8 cellular contexts compared by ENCODE assay signal in the genomic region with DNA sequence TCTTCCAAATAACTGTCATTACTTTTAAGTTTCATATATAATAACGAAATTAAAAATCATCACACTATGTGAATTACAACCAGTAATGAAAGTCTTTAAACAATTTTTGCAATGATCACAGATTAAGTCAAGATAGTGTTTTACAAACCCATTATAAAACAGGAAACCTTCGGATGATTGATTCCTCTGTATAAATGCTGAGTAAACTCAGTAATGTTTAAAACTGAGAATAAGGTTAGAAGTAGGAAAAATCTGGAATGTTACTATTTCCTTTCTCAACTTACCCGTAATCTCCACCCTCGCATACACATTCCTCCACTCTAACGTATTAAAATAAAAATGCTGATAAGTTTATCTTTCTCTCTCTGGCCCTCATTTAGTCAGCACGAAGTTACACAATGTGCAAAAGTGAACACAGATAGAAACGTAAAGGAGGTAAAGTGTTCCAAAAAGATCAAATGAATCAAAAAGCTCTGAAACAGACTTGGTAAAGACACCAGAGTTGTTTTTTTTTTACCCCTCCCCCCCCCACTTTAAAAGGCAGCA. TPM values are rescaled to one million over a fixed set of nuclear protein-coding genes. Genes with fewer than 3 reads are reported as not detected.
DNase-seq lines count a peak whose midpoint lies in the region; ATAC-seq, FAIRE-seq and TF ChIP-seq lines count a peak whose summit lies in the region.

No MANE protein-coding gene starts in this region.

- no peak for TF ChIP-seq RAD21 in K562 (CRISPR knock-in tag; conservative IDR thresholded peaks at IDR 0.05 in 1 of 2, IDR thresholded peaks at IDR 0.05 in 1 of 2)

- BruUV-seq in K562 (replicated peaks; lab: Mats Ljungman, UMichigan) = no TSS peak

- peaks cover 17% of the 10 kb centered on the region for H4K20me1 ChIP-seq in K562 (replicated peaks; ENCODE audit: control insufficient read depth, insufficient read depth, low read length)

- intact Hi-C loops in heart left ventricle (cut with DNase I) = loop anchor here in 6 of 10 donors (2.0 to 10.0 kb wide), 5 partner anchors 83 to 183 kb away; a partner anchor contains a TSS
- intact Hi-C loops in cardiac septum (cut with DNase I) = no loop called here
- intact Hi-C loops in K562 (cut with micrococcal nuclease) = no loop called here

- peak overlapping the region in 9 of 12 donors; percentile 90 to 98 (median 95) for H3K27ac ChIP-seq in heart left ventricle
- H3K27ac ChIP-seq in K562 (ENCODE audit: extremely low read depth, low read depth, low read length) = peak overlapping the region; percentile 97; the same call in 2 of the 3 replicates
- H3K27ac ChIP-seq in urinary bladder (ENCODE audit: low read depth) = no peak overlapping the region

- no peaks in the 10 kb centered on the region for H3K9me1 ChIP-seq in K562 (ENCODE audit: control insufficient read depth, insufficient read depth, low read length)

- in situ Hi-C loops in K562 (cut with MboI) = no loop called here

- POLR2A ChIA-PET in K562 (lab: Yijun Ruan, JAX) = interaction anchor here (0.9 to 3.2 kb wide), 4 partner anchors 11 to 24 kb away, joined by 3 to 18 read pairs (median 14); a partner anchor contains a TSS

- no peak overlapping the region for H2AFZ ChIP-seq in K562 (ENCODE audit: low read depth, low read length)

- no peak for TF ChIP-seq CTCF in heart left ventricle (IDR thresholded peaks at IDR 0.05)
- TF ChIP-seq CTCF in K562 (IDR thresholded peaks at IDR 0.05 in 2 of 3, conservative IDR thresholded peaks at IDR 0.05 in 1 of 3; ENCODE audit: insufficient read depth in 2 of 3, low read depth in 1 of 3, low read length in 3 of 3) = no peak

- FAIRE-seq in K562 (lab: Jason Lieb, UNC) = peak; percentile 32

- H3K4me3 ChIP-seq in heart left ventricle (peak overlapping the region in 11 of 12 donors; percentile 70 to 92 (median 88)), K562 (peak overlapping the region; percentile 85), urinary bladder (ENCODE audit: low read depth, low read length) (peak overlapping the region; percentile 74)

- WGBS in heart left ventricle, 4 donors = 5 to 8% (median 7%) methylated on average over 7 of the region's 7 CpGs
- 1% methylated on average over 7 of the region's 7 CpGs for WGBS in K562 (ENCODE audit: insufficient coverage, low coverage, missing lambda C conversion rate)
- 5% methylated on average over 7 of the region's 7 CpGs for WGBS in urinary bladder

- ATAC-seq in heart left ventricle (no peak), K562 (no peak), GM21723 (IDR thresholded peaks at IDR 0.05; ENCODE audit: unreplicated experiment) (no peak)

- DNase-seq in heart left ventricle = no peak
- no peak for DNase-seq in cardiac septum (ENCODE audit: low spot score)
- peak in 1 of 4 experiments; percentile 22 for DNase-seq in K562 (ENCODE audit: extremely low read depth in 1 of 4, low spot score in 3 of 4)
- peak; percentile 19 to 44 for DNase-seq in lung microvascular endothelial cell (ENCODE audit: low read depth in 2 of 2)
- no peak for DNase-seq in OCI-M2 (lab: John Stamatoyannopoulos, UW; ENCODE audit: unreplicated experiment)
- DNase-seq in NCI-H1417 treated with DMSO at 0.1 percent for 48 hours (lab: John Stamatoyannopoulos, UW) = no peak

- TF ChIP-seq POLR2A in heart left ventricle (IDR thresholded peaks at IDR 0.05) (no peak), K562 (conservative IDR thresholded peaks at IDR 0.05) (no peak)

- H3K9me3 ChIP-seq in heart left ventricle (no peaks in the 10 kb centered on the region), K562 (replicated peaks; ENCODE audit: control insufficient read depth, insufficient read depth, low read depth, low read length) (no peaks in the 10 kb centered on the region)

- H3K27me3 ChIP-seq in heart left ventricle (no peaks in the 10 kb centered on the region), K562 (ENCODE audit: control insufficient read depth in 2 of 2, insufficient read depth in 2 of 2, low read length in 2 of 2) (no peaks in the 10 kb centered on the region)

- peak overlapping the region; percentile 94 for H3K4me2 ChIP-seq in K562 (ENCODE audit: insufficient read depth, low read length)

- CTCF ChIA-PET in K562 (lab: Yijun Ruan, JAX; ENCODE audit: low intra/inter-chr PET ratio) = no interaction called here

- H3K36me3 ChIP-seq in heart left ventricle (peaks cover 0 to 35% (median 32%) of the 10 kb centered on the region in 9 donors), K562 (ENCODE audit: control insufficient read depth, insufficient read depth, low read length) (peaks cover 39% of the 10 kb centered on the region), urinary bladder (ENCODE audit: insufficient read depth) (no peaks in the 10 kb centered on the region)

- H3K9ac ChIP-seq in K562 (ENCODE audit: insufficient read depth in 1 of 2, low read depth in 2 of 2, low read length in 2 of 2) = peak overlapping the region in 1 of 2 experiments; percentile 96; a peak in 3 of 4 replicates

- TF ChIP-seq EP300 in K562 (IDR thresholded peaks at IDR 0.05; ENCODE audit: low read length) = peak; percentile 29; the same call in 1 of the 2 replicates

- H3K4me1 ChIP-seq in heart left ventricle = peaks cover 0 to 44% (median 28%) of the 10 kb centered on the region in 12 donors
- peaks cover 7 to 12% of the 10 kb centered on the region in 2 experiments; a peak in 3 of 5 replicates for H3K4me1 ChIP-seq in K562 (replicated peaks in 1 of 2; ENCODE audit: control insufficient read depth in 2 of 2, insufficient read depth in 2 of 2, low read length in 2 of 2)
- peaks cover 2% of the 10 kb centered on the region for H3K4me1 ChIP-seq in urinary bladder (ENCODE audit: insufficient read depth)

- peaks cover 84% of the 10 kb centered on the region for H3K79me2 ChIP-seq in K562 (ENCODE audit: control insufficient read depth, insufficient read depth, low read length)

RNA-seq across cellular contexts. Expression of a gene that starts 1.6 kb away (rescaled TPM):
- total RNA-seq in heart left ventricle (10 to 100 TPM; 15.6 to 27.3 (median 18.2) TPM), cardiac septum (19.9 TPM), K562 (2014; rRNA removed) (19.4 and 20.9 TPM in 2 replicates), K562 (2014; rRNA removed; fragmentation: Illumina TruSeq; extraction: Trizol) (21.5 and 21.7 TPM in 2 replicates), K562 (2015; rRNA removed; fragmentation: Illumina TruSeq; extraction: Trizol) (20.8 and 22.1 TPM in 2 replicates), K562 (2021) (30.4 and 35.8 TPM in 2 replicates), lung microvascular endothelial cell (9.4 and 14.3 TPM in 2 replicates), urinary bladder (109 TPM)
- polyA plus RNA-seq in heart left ventricle (10 to 100 TPM in 1 of 2 donors, 1 to 10 TPM in 1; 9.8 to 11.2 TPM), K562 (2011; rRNA removed) (80.5 and 89.5 TPM in 2 replicates), K562 (2014; fragmentation: Illumina TruSeq; extraction: Trizol) (43.5 and 74.9 TPM in 2 replicates), K562 (2014; fragmentation: Nextera tagmentation; extraction: Ambion mirVana) (10 to 100 TPM; 14.8 to 16.7 TPM), K562 (2014; rRNA removed) (57.6 and 63.2 TPM in 2 replicates), urinary bladder (16.9 TPM)
- total RNA-seq in K562 (2011; cell fraction: chromatin; rRNA removed; ENCODE audit: low replicate concordance) = 104 and 486 TPM in 2 replicates
- 44.4 and 56.6 TPM in 2 replicates for total RNA-seq in K562 (2011; cell fraction: nucleolus; rRNA removed)
- 103 and 125 TPM in 2 replicates for total RNA-seq in K562 (2011; cell fraction: nucleoplasm; rRNA removed)
- polyA plus RNA-seq in K562 (2011; cell fraction: cytosol; rRNA removed) = 11.3 and 34.8 TPM in 2 replicates
- 133 and 257 TPM in 2 replicates for polyA plus RNA-seq in K562 (2011; cell fraction: nucleus; rRNA removed)
- polyA plus RNA-seq in K562 (2012) = 18.2 and 37.0 TPM in 2 replicates
- 49.3 and 70.4 TPM in 2 replicates for polyA minus RNA-seq in K562 (2011; rRNA and poly(A)+ RNA removed)
- 16.2 and 21.0 TPM in 2 replicates for polyA minus RNA-seq in K562 (2011; cell fraction: cytosol; rRNA and poly(A)+ RNA removed)
- 82.8 and 167 TPM in 2 replicates for polyA minus RNA-seq in K562 (2011; cell fraction: nucleus; rRNA and poly(A)+ RNA removed)

RNA-seq across cellular contexts. Expression of a gene that starts 2.1 kb away (rescaled TPM):
- total RNA-seq in heart left ventricle (10 to 100 TPM in 1 of 9 donors, 1 to 10 TPM in 8; 2.2 to 13.1 (median 4.9) TPM), cardiac septum (7.8 TPM), K562 (2014; rRNA removed) (1.8 and 3.2 TPM in 2 replicates), K562 (2014; rRNA removed; fragmentation: Illumina TruSeq; extraction: Trizol) (6.4 and 8.1 TPM in 2 replicates), K562 (2015; rRNA removed; fragmentation: Illumina TruSeq; extraction: Trizol) (6.2 and 7.3 TPM in 2 replicates), K562 (2021) (4.0 and 5.7 TPM in 2 replicates), lung microvascular endothelial cell (1.3 and 2.4 TPM in 2 replicates), urinary bladder (15.9 TPM)
- polyA plus RNA-seq in heart left ventricle (1 to 10 TPM; 3.2 to 3.7 TPM), K562 (2011; rRNA removed) (7.3 and 8.0 TPM in 2 replicates), K562 (2014; fragmentation: Illumina TruSeq; extraction: Trizol) (6.0 and 6.8 TPM in 2 replicates), K562 (2014; fragmentation: Nextera tagmentation; extraction: Ambion mirVana) (10 to 100 TPM; 16.8 to 18.9 TPM), K562 (2014; rRNA removed) (5.6 and 8.4 TPM in 2 replicates), urinary bladder (3.1 TPM)
- 8.2 and 11.8 TPM in 2 replicates for total RNA-seq in K562 (2011; cell fraction: chromatin; rRNA removed; ENCODE audit: low replicate concordance)
- 5.0 TPM in 2 replicates for total RNA-seq in K562 (2011; cell fraction: nucleolus; rRNA removed)
- 9.3 and 13.7 TPM in 2 replicates for total RNA-seq in K562 (2011; cell fraction: nucleoplasm; rRNA removed)
- polyA plus RNA-seq in K562 (2011; cell fraction: cytosol; rRNA removed) = 0.83 and 2.1 TPM in 2 replicates
- polyA plus RNA-seq in K562 (2011; cell fraction: nucleus; rRNA removed) = 5.1 and 5.5 TPM in 2 replicates
- polyA plus RNA-seq in K562 (2012) = 3.6 and 4.9 TPM in 2 replicates
- polyA minus RNA-seq in K562 (2011; rRNA and poly(A)+ RNA removed) = 3.1 and 5.8 TPM in 2 replicates
- polyA minus RNA-seq in K562 (2011; cell fraction: cytosol; rRNA and poly(A)+ RNA removed) = 0.55 and 1.1 TPM in 2 replicates
- 6.7 and 14.9 TPM in 2 replicates for polyA minus RNA-seq in K562 (2011; cell fraction: nucleus; rRNA and poly(A)+ RNA removed)

RNA-seq across cellular contexts. Expression of a gene that starts 23.8 kb away (rescaled TPM):
- total RNA-seq in heart left ventricle (10 to 100 TPM; 15.5 to 39.5 (median 28.8) TPM), cardiac septum (24.1 TPM), K562 (2014; rRNA removed) (11.5 and 12.4 TPM in 2 replicates), K562 (2014; rRNA removed; fragmentation: Illumina TruSeq; extraction: Trizol) (17.2 and 20.6 TPM in 2 replicates), K562 (2015; rRNA removed; fragmentation: Illumina TruSeq; extraction: Trizol) (20.7 and 24.2 TPM in 2 replicates), K562 (2021) (14.1 and 15.7 TPM in 2 replicates), lung microvascular endothelial cell (34.4 and 44.6 TPM in 2 replicates), urinary bladder (42.0 TPM)
- polyA plus RNA-seq in heart left ventricle (10 to 100 TPM in 1 of 2 donors, 1 to 10 TPM in 1; 8.8 to 24.6 TPM), K562 (2011; rRNA removed) (15.8 and 20.7 TPM in 2 replicates), K562 (2014; fragmentation: Illumina TruSeq; extraction: Trizol) (8.2 and 8.8 TPM in 2 replicates), K562 (2014; fragmentation: Nextera tagmentation; extraction: Ambion mirVana) (10 to 100 TPM; 17.8 to 18.4 TPM), K562 (2014; rRNA removed) (10.5 and 15.5 TPM in 2 replicates), urinary bladder (13.5 TPM)
- 14.9 and 22.9 TPM in 2 replicates for total RNA-seq in K562 (2011; cell fraction: chromatin; rRNA removed; ENCODE audit: low replicate concordance)
- 20.0 and 30.4 TPM in 2 replicates for total RNA-seq in K562 (2011; cell fraction: nucleolus; rRNA removed)
- 22.7 and 25.7 TPM in 2 replicates for total RNA-seq in K562 (2011; cell fraction: nucleoplasm; rRNA removed)
- 6.9 and 18.4 TPM in 2 replicates for polyA plus RNA-seq in K562 (2011; cell fraction: cytosol; rRNA removed)
- 4.9 and 11.2 TPM in 2 replicates for polyA plus RNA-seq in K562 (2011; cell fraction: nucleus; rRNA removed)
- 9.6 and 13.6 TPM in 2 replicates for polyA plus RNA-seq in K562 (2012)
- 41.7 and 52.2 TPM in 2 replicates for polyA minus RNA-seq in K562 (2011; rRNA and poly(A)+ RNA removed)
- polyA minus RNA-seq in K562 (2011; cell fraction: cytosol; rRNA and poly(A)+ RNA removed) = 6.5 and 15.3 TPM in 2 replicates
- polyA minus RNA-seq in K562 (2011; cell fraction: nucleus; rRNA and poly(A)+ RNA removed) = 7.4 and 10.6 TPM in 2 replicates

Comparison
In these comparisons a context has a peak if more than half of its experiments do, and no peak if none do; other contexts are left out.
1. intact Hi-C loops: an anchor here in heart left ventricle (2.0 to 10.0 kb wide); none called in cardiac septum and K562.
2. DNase-seq: peak in lung microvascular endothelial cell (2 of 2); none in heart left ventricle (0 of 5), cardiac septum (single experiment), OCI-M2 (single experiment) and NCI-H1417 treated with DMSO at 0.1 percent for 48 hours (single experiment).
3. Peak in every context shown above with its lines, with median percentiles within 50 percentile points of each other: H3K4me3 ChIP-seq.